ENCODE assay signal across 8 cellular contexts in the genomic region with DNA sequence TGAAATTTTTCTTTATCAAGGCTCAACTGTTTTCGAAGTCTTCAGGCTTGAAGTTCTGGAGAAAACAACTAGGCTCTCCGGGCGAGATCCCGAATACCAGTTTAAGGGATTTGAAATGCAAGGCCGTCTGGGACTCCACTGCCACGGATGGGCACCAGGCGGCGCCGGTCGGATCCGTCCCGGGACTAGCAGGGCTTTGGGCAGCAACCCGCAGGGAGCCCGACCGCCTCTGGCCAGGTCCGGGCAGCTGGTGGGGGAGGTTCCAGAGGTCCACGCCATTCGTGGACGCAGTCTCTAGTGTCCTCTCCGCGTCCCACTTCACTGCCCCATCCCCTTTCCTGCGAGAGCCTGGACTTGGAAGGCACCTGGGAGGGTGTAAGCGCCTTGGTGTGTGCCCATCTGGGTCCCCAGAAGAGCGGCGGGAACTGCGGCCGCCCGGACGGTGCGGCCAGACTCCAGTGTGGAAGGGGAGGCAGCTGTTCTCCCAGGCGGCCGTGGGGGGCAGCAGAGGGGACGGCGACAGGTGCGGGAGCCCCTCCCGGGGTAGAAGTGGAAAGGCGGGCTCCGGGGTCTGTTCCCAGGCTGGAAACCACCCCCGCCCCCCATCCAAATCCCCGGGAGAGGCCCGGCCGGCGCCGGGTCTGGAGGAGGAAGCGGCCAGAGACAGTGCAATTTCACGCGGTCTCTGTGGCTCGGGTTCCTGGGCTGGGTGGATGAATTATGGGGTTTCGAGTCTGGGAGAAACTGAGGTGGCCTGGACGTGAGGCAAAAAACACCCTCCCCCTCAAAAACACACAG. TPM values are rescaled to one million over a fixed set of nuclear protein-coding genes. Genes with fewer than 3 reads are reported as not detected.
A peak's percentile ranks its signal among the peaks of the same experiment; 100 is the strongest.
DNase-seq lines count a peak whose midpoint lies in the region; ATAC-seq and TF ChIP-seq lines count a peak whose summit lies in the region.

No MANE protein-coding gene starts in this region.

- DNase-seq in AG09319 (ENCODE audit: extremely low read depth, low read depth) (peak; percentile 46), SK-MEL-5 (ENCODE audit: low read depth, low spot score) (peak; percentile 91), globus pallidus (ENCODE audit: low spot score) (peak; percentile 91), neuronal stem cell (ENCODE audit: low spot score) (peak; percentile 71), tibial artery (peak; percentile 82 to 94)
- DNase-seq in activated naive CD4-positive, alpha-beta T cell treated with anti-CD3 and anti-CD28 coated beads, Interleukin-2, amount 50 U/mL, for 72 hours (ENCODE audit: low spot score in 2 of 2) = peak; percentile 65 to 78

- peak overlapping the region; percentile 27 for H2BK15ac ChIP-seq in neuronal stem cell (ENCODE audit: low read length)

- H4K8ac ChIP-seq in neuronal stem cell (ENCODE audit: low read depth, low read length) = peak overlapping the region; percentile 89

- H3K27me3 ChIP-seq in neuronal stem cell (ENCODE audit: control insufficient read depth in 3 of 3, insufficient read depth in 3 of 3, low read depth in 1 of 3, low read length in 3 of 3) (peaks cover 0 to 52% (median 18%) of the 10 kb centered on the region in 3 experiments), tibial artery (peaks cover 0 to 6% of the 10 kb centered on the region in 2 donors)

- no peaks in the 10 kb centered on the region for H3K36me3 ChIP-seq in neuronal stem cell (replicated peaks in 1 of 2; ENCODE audit: control insufficient read depth in 2 of 2, insufficient read depth in 2 of 2, low read length in 2 of 2)
- no peaks in the 10 kb centered on the region for H3K36me3 ChIP-seq in tibial artery

- intact Hi-C loops in tibial artery (cut with DNase I; ENCODE audit: low total_unique reads) = no loop called here

- H2AFZ ChIP-seq in neuronal stem cell (ENCODE audit: low read length) = peak overlapping the region; percentile 99

- H3K79me1 ChIP-seq in neuronal stem cell (ENCODE audit: low read depth, low read length) = no peaks in the 10 kb centered on the region

- H2AK5ac ChIP-seq in neuronal stem cell (ENCODE audit: low read depth, low read length) = peak overlapping the region; percentile 34

- in situ Hi-C loops in SK-MEL-5 (cut with HindIII; ENCODE audit: low pct_unique_long_range_greater_than_20kb, low sequenced_read_pairs) = no loop called here

- H3K4me1 ChIP-seq in neuronal stem cell (ENCODE audit: control insufficient read depth in 2 of 2, insufficient read depth in 1 of 2, low read depth in 1 of 2, low read length in 2 of 2) (peaks cover 9 to 12% of the 10 kb centered on the region in 2 donors), tibial artery (peaks cover 0 to 22% (median 9%) of the 10 kb centered on the region in 4 donors)

- no peaks in the 10 kb centered on the region for H3K9me3 Mint-ChIP-seq in activated naive CD4-positive, alpha-beta T cell treated with anti-CD3 and anti-CD28 coated beads, Interleukin-2, amount 50 U/mL, for 72 hours

- H4K91ac ChIP-seq in neuronal stem cell (ENCODE audit: low read depth, low read length, poor library complexity) = no peak overlapping the region

- no peaks in the 10 kb centered on the region for H3K9me3 ChIP-seq in neuronal stem cell (replicated peaks in 1 of 2; ENCODE audit: control insufficient read depth in 2 of 2, insufficient read depth in 1 of 2, low read depth in 1 of 2, low read length in 2 of 2)
- no peaks in the 10 kb centered on the region for H3K9me3 ChIP-seq in tibial artery

- peak; percentile 74 for TF ChIP-seq RAD21 in Ishikawa (IDR thresholded peaks at IDR 0.05; ENCODE audit: low read depth)

- H3K4ac ChIP-seq in neuronal stem cell (ENCODE audit: low read length) = no peak overlapping the region

- H3K18ac ChIP-seq in neuronal stem cell (ENCODE audit: low read length) = peak overlapping the region; percentile 96

- no peak overlapping the region for H3K27ac Mint-ChIP-seq in activated naive CD4-positive, alpha-beta T cell treated with anti-CD3 and anti-CD28 coated beads, Interleukin-2, amount 50 U/mL, for 72 hours

- H2BK12ac ChIP-seq in neuronal stem cell (ENCODE audit: low read length) = peak overlapping the region; percentile 60

- peak; percentile 72 for ATAC-seq in GM19023 (IDR thresholded peaks at IDR 0.05; ENCODE audit: unreplicated experiment)
- ATAC-seq in activated naive CD4-positive, alpha-beta T cell treated with anti-CD3 and anti-CD28 coated beads, Interleukin-2, amount 50 U/mL, for 72 hours = peak; percentile 51 to 55

- H3K23ac ChIP-seq in neuronal stem cell (ENCODE audit: low read depth, low read length, poor library complexity) = peak overlapping the region; percentile 87

- TF ChIP-seq CTCF in AG09319 (IDR thresholded peaks at IDR 0.05; ENCODE audit: low read depth, low read length) (peak; percentile 81), tibial artery (IDR thresholded peaks at IDR 0.05) (peak; percentile 73 to 74)

- WGBS in neuronal stem cell (ENCODE audit: extremely low coverage in 2 of 2, insufficient read length in 2 of 2, insufficient replicate concordance in 1 of 2), 2 donors = no CpG with 5 or more reads among the region's 50 CpGs

- H3K27ac ChIP-seq in neuronal stem cell (replicated peaks; ENCODE audit: low read length) (no peak overlapping the region), tibial artery (peak overlapping the region; percentile 73 to 79)

- no peak overlapping the region for H2BK5ac ChIP-seq in neuronal stem cell (ENCODE audit: low read length)

- no peak for TF ChIP-seq EP300 in Ishikawa (IDR thresholded peaks at IDR 0.05; ENCODE audit: borderline replicate concordance)

- H3K4me2 ChIP-seq in neuronal stem cell (ENCODE audit: insufficient read depth, low read length, poor library complexity, severe bottlenecking) = peak overlapping the region; percentile 95

- H3K9ac ChIP-seq in neuronal stem cell (ENCODE audit: low read depth, low read length, poor library complexity) = peak overlapping the region; percentile 70

- peak overlapping the region; percentile 47 to 83 for H3K4me3 ChIP-seq in neuronal stem cell (ENCODE audit: low read length in 2 of 2)
- H3K4me3 ChIP-seq in tibial artery = peak overlapping the region; percentile 48 to 64

- no peak overlapping the region for H3K14ac ChIP-seq in neuronal stem cell (ENCODE audit: low read length)

- peak overlapping the region; percentile 39 for H2BK120ac ChIP-seq in neuronal stem cell (ENCODE audit: low read depth, low read length)

- no peaks in the 10 kb centered on the region for H3K36me3 Mint-ChIP-seq in activated naive CD4-positive, alpha-beta T cell treated with anti-CD3 and anti-CD28 coated beads, Interleukin-2, amount 50 U/mL, for 72 hours

TF ChIP-seq in Ishikawa, 13 proteins besides CTCF, POLR2A, EP300 and RAD21 (continues in another document):
- TF ChIP-seq EGR1 (IDR thresholded peaks at IDR 0.05) (no peak), TCF12 (IDR thresholded peaks at IDR 0.05; ENCODE audit: low read depth) (peak; percentile 33; the same call in 1 of the 2 replicates), TEAD4 (IDR thresholded peaks at IDR 0.05) (peak; percentile 42; the same call in 1 of the 2 replicates), ZBTB7A (IDR thresholded peaks at IDR 0.05; ENCODE audit: low read depth) (no peak), CREB1 (IDR thresholded peaks at IDR 0.05; ENCODE audit: low read depth) (no peak)
- TF ChIP-seq, protein P1, sequence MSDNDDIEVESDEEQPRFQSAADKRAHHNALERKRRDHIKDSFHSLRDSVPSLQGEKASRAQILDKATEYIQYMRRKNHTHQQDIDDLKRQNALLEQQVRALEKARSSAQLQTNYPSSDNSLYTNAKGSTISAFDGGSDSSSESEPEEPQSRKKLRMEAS (IDR thresholded peaks at IDR 0.05) = peak; percentile 39; the same call in 1 of the 2 replicates

RNA-seq across cellular contexts. Expression of a gene that starts 0.8 kb away (rescaled TPM):
- total RNA-seq in SK-MEL-5 (2014; rRNA removed; shearing (Covaris generic)) = 114 and 125 TPM in 2 replicates
- polyA plus RNA-seq in SK-MEL-5 (2015; cell fraction: cytosol; rRNA removed) = 155 and 200 TPM in 2 replicates
- 138 and 186 TPM in 2 replicates for polyA plus RNA-seq in SK-MEL-5 (2015; cell fraction: nucleus; rRNA removed)
- under 1 TPM; 0.25 to 0.34 TPM for total RNA-seq in activated naive CD4-positive, alpha-beta T cell treated with anti-CD3 and anti-CD28 coated beads, Interleukin-2, amount 50 U/mL, for 72 hours
- polyA plus RNA-seq in neuronal stem cell (2013, experiment 1 of 2) = 4.2 TPM
- 3.8 TPM for polyA plus RNA-seq in neuronal stem cell (2013, experiment 2 of 2)

RNA-seq across cellular contexts. Expression of a gene that starts 25.2 kb away (rescaled TPM):
- 473 and 487 TPM in 2 replicates for total RNA-seq in SK-MEL-5 (2014; rRNA removed; shearing (Covaris generic))
- polyA plus RNA-seq in SK-MEL-5 (2015; cell fraction: cytosol; rRNA removed) = 387 and 430 TPM in 2 replicates
- 319 and 346 TPM in 2 replicates for polyA plus RNA-seq in SK-MEL-5 (2015; cell fraction: nucleus; rRNA removed)
- total RNA-seq in activated naive CD4-positive, alpha-beta T cell treated with anti-CD3 and anti-CD28 coated beads, Interleukin-2, amount 50 U/mL, for 72 hours = 100 to 1,000 TPM; 224 to 356 TPM
- polyA plus RNA-seq in neuronal stem cell (2013, experiment 1 of 2) = 191 TPM
- 193 TPM for polyA plus RNA-seq in neuronal stem cell (2013, experiment 2 of 2)

RNA-seq across cellular contexts. Expression of a gene that starts 37.3 kb away (rescaled TPM):
- 5,360 and 5,858 TPM in 2 replicates for total RNA-seq in SK-MEL-5 (2014; rRNA removed; shearing (Covaris generic))
- 3,392 and 3,999 TPM in 2 replicates for polyA plus RNA-seq in SK-MEL-5 (2015; cell fraction: cytosol; rRNA removed)
- 956 and 1,011 TPM in 2 replicates for polyA plus RNA-seq in SK-MEL-5 (2015; cell fraction: nucleus; rRNA removed)
- total RNA-seq in activated naive CD4-positive, alpha-beta T cell treated with anti-CD3 and anti-CD28 coated beads, Interleukin-2, amount 50 U/mL, for 72 hours = 1,000 to 10,000 TPM; 5,050 to 5,339 TPM
- 16,336 TPM for polyA plus RNA-seq in neuronal stem cell (2013, experiment 1 of 2)
- polyA plus RNA-seq in neuronal stem cell (2013, experiment 2 of 2) = 16,107 TPM

RNA-seq across cellular contexts. Expression of a gene that starts 37.4 kb away (rescaled TPM):
- 372 and 394 TPM in 2 replicates for total RNA-seq in SK-MEL-5 (2014; rRNA removed; shearing (Covaris generic))
- polyA plus RNA-seq in SK-MEL-5 (2015; cell fraction: cytosol; rRNA removed) = 1,162 and 2,394 TPM in 2 replicates
- 207 and 280 TPM in 2 replicates for polyA plus RNA-seq in SK-MEL-5 (2015; cell fraction: nucleus; rRNA removed)
- 10 to 100 TPM; 47.4 to 49.0 TPM for total RNA-seq in activated naive CD4-positive, alpha-beta T cell treated with anti-CD3 and anti-CD28 coated beads, Interleukin-2, amount 50 U/mL, for 72 hours
- 589 TPM for polyA plus RNA-seq in neuronal stem cell (2013, experiment 1 of 2)
- polyA plus RNA-seq in neuronal stem cell (2013, experiment 2 of 2) = 551 TPM

RNA-seq across cellular contexts. Expression of a gene that starts 38.9 kb away (rescaled TPM):
- total RNA-seq in SK-MEL-5 (2014; rRNA removed; shearing (Covaris generic)) = 5.6 and 7.3 TPM in 2 replicates
- polyA plus RNA-seq in SK-MEL-5 (2015; cell fraction: cytosol; rRNA removed) = 2.2 and 3.7 TPM in 2 replicates
- polyA plus RNA-seq in SK-MEL-5 (2015; cell fraction: nucleus; rRNA removed) = 6.2 and 8.0 TPM in 2 replicates
- 10 to 100 TPM in 1 of 2 donors, 1 to 10 TPM in 1; 7.1 to 15.0 TPM for total RNA-seq in activated naive CD4-positive, alpha-beta T cell treated with anti-CD3 and anti-CD28 coated beads, Interleukin-2, amount 50 U/mL, for 72 hours
- polyA plus RNA-seq in neuronal stem cell (2013, experiment 1 of 2) = 3.9 TPM
- 3.9 TPM for polyA plus RNA-seq in neuronal stem cell (2013, experiment 2 of 2)

Comparison
In these comparisons a context has a peak if more than half of its experiments do, and no peak if none do; other contexts are left out.
1. RNA of a gene that starts 0.8 kb away (total RNA-seq): 114 to 125 TPM in SK-MEL-5; 0.25 to 0.34 TPM in activated naive CD4-positive, alpha-beta T cell treated with anti-CD3 and anti-CD28 coated beads, Interleukin-2, amount 50 U/mL, for 72 hours; every median in the first group is over 10 times any median in the second.
2. Peak in every context shown above with its lines, with median percentiles within 50 percentile points of each other: DNase-seq.